In genomic region chr3:45302470-45302869, GRCh38 we compare ENCODE assay signal across 7 cellular contexts.
"Had no signal": no experiment of that assay in that cellular context is flagged by ENCODE, and none has a peak within 500 bp of the region (broad histone marks: within the 10 kb centered on the region; RNA-seq: fewer than 3 reads in every experiment).

No MANE protein-coding gene starts in this region.

- FAIRE-seq: G401.6, GM12878, GM12891, GM12892, GM18507 had no signal

- DNase-seq: GDM1, GF-D8 had no signal

- ATAC-seq: GM12878 had no signal

- H3K4me3 ChIP-seq: GM12878 had no signal
